Comparison of ENCODE assay signal across 9 cellular contexts in genomic region chr6:149334682-149335160, GRCh38. TPM values are rescaled to one million over a fixed set of nuclear protein-coding genes. Genes with fewer than 3 reads are reported as not detected.
DNase-seq lines count a peak whose midpoint lies in the region; ATAC-seq and TF ChIP-seq lines count a peak whose summit lies in the region.
"Had no signal": no experiment of that assay in that cellular context is flagged by ENCODE, and none has a peak within 500 bp of the region (broad histone marks: within the 10 kb centered on the region; RNA-seq: fewer than 3 reads in every experiment).

No MANE protein-coding gene starts in this region.

- H3K4me1 Mint-ChIP-seq in activated T-cell treated with anti-CD3 and anti-CD28 coated beads, Interleukin-2, amount 50 U/mL, for 4 hours (ENCODE audit: low read depth), result peaks cover 84% of the 10 kb centered on the region

- H3K36me3 Mint-ChIP-seq in activated T-cell treated with anti-CD3 and anti-CD28 coated beads, Interleukin-2, amount 50 U/mL, for 4 hours (ENCODE audit: insufficient read depth), result peaks cover 26% of the 10 kb centered on the region

- H3K27me3 ChIP-seq in fibroblast of lung (ENCODE audit: control insufficient read depth, insufficient read depth, low read length), result no peaks in the 10 kb centered on the region
- H3K27me3 ChIP-seq in subcutaneous abdominal adipose tissue (ENCODE audit: control insufficient read depth in 5 of 5, insufficient read depth in 4 of 5, low read length in 5 of 5), result no peaks in the 10 kb centered on the region
- no peaks in the 10 kb centered on the region for H3K27me3 ChIP-seq in SJCRH30

- no peak overlapping the region for H3K9ac ChIP-seq in fibroblast of lung (ENCODE audit: insufficient read depth, low read length)
- H3K9ac ChIP-seq in subcutaneous abdominal adipose tissue (ENCODE audit: low read length in 5 of 5), result no peak overlapping the region

- H3K9me3 ChIP-seq in fibroblast of lung (ENCODE audit: control insufficient read depth, insufficient read depth, low read depth, low read length), result no peaks in the 10 kb centered on the region
- no peaks in the 10 kb centered on the region for H3K9me3 ChIP-seq in subcutaneous abdominal adipose tissue (ENCODE audit: control insufficient read depth in 5 of 5, low read length in 5 of 5)
- no peaks in the 10 kb centered on the region for H3K9me3 ChIP-seq in SJCRH30 (replicated peaks)

- no peak for ATAC-seq in activated T-cell treated with anti-CD3 and anti-CD28 coated beads, Interleukin-2, amount 50 U/mL, for 4 hours
- ATAC-seq in GM21515 (IDR thresholded peaks at IDR 0.05; ENCODE audit: unreplicated experiment), result no peak

- peak overlapping the region; percentile 21 for H3K4me2 ChIP-seq in fibroblast of lung (ENCODE audit: extremely low read depth, insufficient read depth, low read length)

- H3K79me2 ChIP-seq in fibroblast of lung (ENCODE audit: control insufficient read depth, insufficient read depth, low read length), result peaks cover 76% of the 10 kb centered on the region

- H3K4me1 ChIP-seq in fibroblast of lung (ENCODE audit: control insufficient read depth, extremely low read depth, insufficient read depth, low read length) (peaks cover 9% of the 10 kb centered on the region), subcutaneous abdominal adipose tissue (ENCODE audit: control insufficient read depth in 5 of 5, insufficient read depth in 5 of 5, low read length in 5 of 5) (peaks cover 0 to 61% (median 53%) of the 10 kb centered on the region in 5 donors), SJCRH30 (no peaks in the 10 kb centered on the region)

- CTCF ChIA-PET in RWPE1 (lab: Yijun Ruan, JAX), result interaction anchor here (0.5 kb wide), 1 partner anchor 271 kb away, joined by 3 read pairs; no protein-coding TSS in a partner anchor

- TF ChIP-seq CTCF in RWPE1 (conservative IDR thresholded peaks at IDR 0.05; ENCODE audit: low read depth), result no peak
- no peak for TF ChIP-seq CTCF in fibroblast of lung (conservative IDR thresholded peaks at IDR 0.05 in 1 of 2, IDR thresholded peaks at IDR 0.05 in 1 of 2; ENCODE audit: low read depth in 1 of 2, low read length in 2 of 2)

- no peaks in the 10 kb centered on the region for H3K27me3 Mint-ChIP-seq in activated T-cell treated with anti-CD3 and anti-CD28 coated beads, Interleukin-2, amount 50 U/mL, for 4 hours (ENCODE audit: low read depth)

- H3K36me3 ChIP-seq in fibroblast of lung (ENCODE audit: control insufficient read depth, insufficient read depth, low read length) (no peaks in the 10 kb centered on the region), subcutaneous abdominal adipose tissue (ENCODE audit: control insufficient read depth in 5 of 5, insufficient read depth in 5 of 5, low read length in 5 of 5) (no peaks in the 10 kb centered on the region), SJCRH30 (no peaks in the 10 kb centered on the region)

- POLR2A ChIA-PET in RWPE1 (lab: Yijun Ruan, JAX; ENCODE audit: low non-redundant PET), result interaction anchor here (0.7 kb wide), 1 partner anchor 10 kb away, joined by 5 read pairs; no protein-coding TSS in a partner anchor

- no peak overlapping the region for H2AFZ ChIP-seq in fibroblast of lung (ENCODE audit: low read length)

- H3K27ac ChIP-seq in RWPE1 (no peak overlapping the region), fibroblast of lung (ENCODE audit: insufficient read depth, low read length) (no peak overlapping the region), subcutaneous abdominal adipose tissue (ENCODE audit: low read depth, low read length) (peak overlapping the region; percentile 70), SJCRH30 (no peak overlapping the region)
- H3K27ac ChIP-seq: C4-2B had no signal

- H3K9me3 Mint-ChIP-seq in activated T-cell treated with anti-CD3 and anti-CD28 coated beads, Interleukin-2, amount 50 U/mL, for 4 hours, result no peaks in the 10 kb centered on the region

- DNase-seq in activated T-cell treated with anti-CD3 and anti-CD28 coated beads, Interleukin-2, amount 50 U/mL, for 4 hours, result no peak
- DNase-seq in activated T-cell treated with anti-CD3 and anti-CD28 coated beads for 4 hours, result no peak
- DNase-seq in RWPE1 (ENCODE audit: low spot score), result peak; percentile 64
- peak; percentile 69 to 91 for DNase-seq in fibroblast of lung (ENCODE audit: low read depth in 2 of 2)
- DNase-seq in hypothalamus (lab: John Stamatoyannopoulos, UW), result no peak
- no peak for DNase-seq in SJCRH30

- H3K4me3 Mint-ChIP-seq in activated T-cell treated with anti-CD3 and anti-CD28 coated beads, Interleukin-2, amount 50 U/mL, for 4 hours, result peak overlapping the region; percentile 31

- no peaks in the 10 kb centered on the region for H4K20me1 ChIP-seq in fibroblast of lung (ENCODE audit: control insufficient read depth, extremely low read depth, insufficient read depth, low read length)

- no peak overlapping the region for H3K4me3 ChIP-seq in fibroblast of lung (replicated peaks in 1 of 4; ENCODE audit: control extremely low read depth in 1 of 4, insufficient read depth in 1 of 4, low read depth in 3 of 4, low read length in 4 of 4)
- H3K4me3 ChIP-seq in subcutaneous abdominal adipose tissue (ENCODE audit: low read depth in 1 of 5, low read length in 5 of 5), result no peak overlapping the region
- no peak overlapping the region for H3K4me3 ChIP-seq in SJCRH30

RNA-seq across cellular contexts. Expression of gene TAB2, which starts 17.2 kb away (rescaled TPM):
- 10 to 100 TPM; 69.7 to 84.9 (median 77.4) TPM for total RNA-seq in activated T-cell treated with anti-CD3 and anti-CD28 coated beads, Interleukin-2, amount 50 U/mL, for 4 hours
- 18.7 and 27.2 TPM in 2 replicates for total RNA-seq in fibroblast of lung
- polyA plus RNA-seq in fibroblast of lung, result 41.4 and 49.7 TPM in 2 replicates
- 23.5 and 27.1 TPM in 2 replicates for polyA plus RNA-seq in fibroblast of lung (2012)
- 10.9 and 13.9 TPM in 2 replicates for polyA minus RNA-seq in fibroblast of lung (ENCODE audit: low replicate concordance)
- 33.8 and 37.6 TPM in 2 replicates for total RNA-seq in SJCRH30 (2014; rRNA removed; shearing (Covaris generic))

Comparison
In these comparisons a context has a peak if more than half of its experiments do, and no peak if none do; other contexts are left out.
1. DNase-seq: peak in RWPE1 (single experiment) and fibroblast of lung (2 of 2); none in activated T-cell treated with anti-CD3 and anti-CD28 coated beads, Interleukin-2, amount 50 U/mL, for 4 hours (single experiment), activated T-cell treated with anti-CD3 and anti-CD28 coated beads for 4 hours (single experiment), hypothalamus (0 of 51) and SJCRH30 (0 of 2).